1 cellular context compared by ENCODE assay signal in the genomic region with DNA sequence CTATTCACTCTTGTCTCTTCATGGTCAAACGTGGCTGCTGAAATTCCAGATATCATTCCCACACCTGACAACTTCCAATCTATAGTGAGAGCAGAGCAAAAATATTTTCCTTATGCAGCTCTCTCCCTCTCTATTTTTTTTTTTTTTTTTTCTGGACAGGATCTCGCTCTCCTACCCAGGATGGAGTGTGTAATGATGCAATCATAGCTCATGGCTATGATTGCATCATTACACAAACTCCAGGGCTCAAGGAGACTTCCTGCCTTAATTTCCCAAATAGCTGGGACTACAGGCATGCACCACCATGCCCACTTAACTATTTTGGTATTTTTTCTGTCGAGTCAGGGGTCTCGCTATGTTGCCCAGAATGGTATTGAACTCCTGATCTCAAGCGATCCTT.
TF ChIP-seq lines count a peak whose summit lies in the region.

No MANE protein-coding gene starts in this region.

TF ChIP-seq in K562, 482 proteins besides CTCF, POLR2A, EP300 and RAD21:
- no peak for TF ChIP-seq ZNF184 (CRISPR knock-in tag; IDR thresholded peaks at IDR 0.05)
- no peak for TF ChIP-seq TRIM28 (IDR thresholded peaks at IDR 0.05)
- TF ChIP-seq CEBPG (CRISPR knock-in tag; IDR thresholded peaks at IDR 0.05), result no peak
- TF ChIP-seq CEBPG (tag; conservative IDR thresholded peaks at IDR 0.05 in 1 of 2, IDR thresholded peaks at IDR 0.05 in 1 of 2), result peak; percentile 21 to 79; a peak in 2 of 4 replicates
- TF ChIP-seq CBX1 (IDR thresholded peaks at IDR 0.05; ENCODE audit: low read depth), result no peak
- no peak for TF ChIP-seq KLF1 (tag; IDR thresholded peaks at IDR 0.05)
- TF ChIP-seq ZNF24 (IDR thresholded peaks at IDR 0.05), result no peak
- no peak for TF ChIP-seq KAT8 (IDR thresholded peaks at IDR 0.05; ENCODE audit: low read depth)
